8 cellular contexts compared by ENCODE assay signal in the genomic region with DNA sequence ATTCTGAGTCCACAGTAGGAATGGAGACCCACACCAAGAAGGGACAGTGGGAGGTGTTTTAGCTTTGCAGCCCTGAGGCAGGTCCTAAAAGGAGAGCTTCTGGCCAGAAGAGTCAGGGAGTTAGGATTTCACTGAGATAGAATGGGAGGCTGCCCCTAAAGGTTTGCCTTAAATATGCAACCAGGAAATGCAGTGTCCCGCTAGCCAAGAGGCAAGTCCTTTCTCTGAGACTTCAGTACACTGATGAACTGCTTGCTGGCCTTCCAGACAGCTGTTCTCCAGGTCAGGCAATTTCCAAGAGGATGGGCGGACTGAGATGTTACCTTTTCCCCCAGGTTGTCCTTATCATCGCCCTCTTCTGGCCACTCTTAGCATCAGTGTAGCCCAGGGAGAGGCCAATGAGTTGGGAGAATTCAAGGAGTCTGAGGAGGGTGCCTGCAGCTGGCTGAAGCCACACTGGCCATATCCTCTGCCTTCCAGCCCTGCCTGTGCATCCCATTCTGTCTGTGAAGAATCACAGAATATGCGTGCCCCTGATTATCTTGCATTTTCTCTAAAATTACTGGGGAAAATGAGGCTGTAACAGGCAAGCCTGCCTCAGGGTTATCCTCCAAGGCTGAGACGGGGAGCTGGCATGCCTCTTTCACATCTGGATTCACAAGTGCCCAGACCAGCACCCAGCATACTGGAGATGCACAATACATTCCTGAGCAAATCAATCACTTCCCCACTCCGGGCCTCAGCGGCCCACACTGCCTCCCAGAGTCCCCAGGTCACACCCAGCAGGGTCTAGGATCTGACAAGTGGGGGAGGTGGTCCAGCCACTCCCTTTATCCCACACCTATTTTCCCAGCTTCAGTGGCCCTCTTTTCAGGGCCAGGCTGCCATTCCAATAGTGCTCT. TPM values are rescaled to one million over a fixed set of nuclear protein-coding genes. Genes with fewer than 3 reads are reported as not detected.
DNase-seq lines count a peak whose midpoint lies in the region; ATAC-seq and TF ChIP-seq lines count a peak whose summit lies in the region.

No MANE protein-coding gene starts in this region.

- H3K27me3 ChIP-seq in A673 (replicated peaks; ENCODE audit: insufficient read depth, low read depth, low read length, poor library complexity) (peaks cover 23% of the 10 kb centered on the region), ascending aorta (no peaks in the 10 kb centered on the region), vagina (no peaks in the 10 kb centered on the region)

- ATAC-seq in activated CD4-positive, CD25-positive, alpha-beta regulatory T cell treated with anti-CD3 and anti-CD28 coated beads, Interleukin-2, amount 50 U/mL, for 24 hours, result no peak

- CTCF ChIA-PET in A673 (lab: Charles Lee), result interaction anchor here (0.5 to 0.8 kb wide), 2 partner anchors 129 to 136 kb away, joined by 3 to 4 read pairs; no protein-coding TSS in a partner anchor

- no peak for TF ChIP-seq POLR2A in vagina (IDR thresholded peaks at IDR 0.05)

- no TSS peak for BruUV-seq in A673 (replicated peaks; lab: Mats Ljungman, UMichigan)

- H3K27ac ChIP-seq in A673 (ENCODE audit: low read depth, low read length, poor library complexity, severe bottlenecking) (no peak overlapping the region), ascending aorta (no peak overlapping the region), vagina (no peak overlapping the region)

- DNase-seq in A673 (ENCODE audit: low spot score) (peak; percentile 33), DMS53 treated with DMSO at 0.1 percent for 48 hours (lab: John Stamatoyannopoulos, UW; ENCODE audit: unreplicated experiment) (peak; percentile 67), NCI-H146 treated with DMSO at 0.1 percent for 48 hours (lab: John Stamatoyannopoulos, UW; ENCODE audit: unreplicated experiment) (peak; percentile 50), ascending aorta (ENCODE audit: low spot score in 2 of 2) (no peak), left kidney (ENCODE audit: low read depth, low spot score) (peak; percentile 82), vagina (ENCODE audit: extremely low spot score in 2 of 2) (no peak), NCI-H446 (lab: John Stamatoyannopoulos, UW) (no peak)

- intact Hi-C loops in A673 (cut with micrococcal nuclease; ENCODE audit: unreplicated experiment) (loop anchor here (2.0 kb wide), 1 partner anchor 114 kb away; no protein-coding TSS in a partner anchor), ascending aorta (cut with DNase I) (loop anchor here (5.0 kb wide), 1 partner anchor 321 kb away; the partner anchor contains the start of gene LCOR), vagina (cut with DNase I) (no loop called here)

- no peak overlapping the region for H3K4me3 ChIP-seq in A673 (ENCODE audit: low read depth, low read length, poor library complexity, severe bottlenecking)
- H3K4me3 ChIP-seq in ascending aorta, result no peak overlapping the region
- no peak overlapping the region for H3K4me3 ChIP-seq in vagina

- H3K36me3 ChIP-seq in A673 (ENCODE audit: insufficient read depth, low read length, poor library complexity, severe bottlenecking) (no peaks in the 10 kb centered on the region), ascending aorta (no peaks in the 10 kb centered on the region), vagina (no peaks in the 10 kb centered on the region)

- TF ChIP-seq CTCF in A673 (conservative IDR thresholded peaks at IDR 0.05; ENCODE audit: low read depth, low read length) (peak; percentile 69), ascending aorta (IDR thresholded peaks at IDR 0.05) (peak in 2 of 3 experiments; percentile 13 to 39), vagina (IDR thresholded peaks at IDR 0.05) (no peak)

- H3K4me1 ChIP-seq in A673 (ENCODE audit: insufficient read depth, low read length, poor library complexity, severe bottlenecking), result peaks cover 6% of the 10 kb centered on the region
- H3K4me1 ChIP-seq in ascending aorta, result peaks cover 6 to 9% of the 10 kb centered on the region in 2 donors
- peaks cover 25% of the 10 kb centered on the region for H3K4me1 ChIP-seq in vagina

- no peaks in the 10 kb centered on the region for H3K9me3 ChIP-seq in A673 (ENCODE audit: low read depth, low read length, poor library complexity, severe bottlenecking)
- H3K9me3 ChIP-seq in ascending aorta, result no peaks in the 10 kb centered on the region
- H3K9me3 ChIP-seq in vagina, result no peaks in the 10 kb centered on the region

- POLR2A ChIA-PET in A673 (lab: Charles Lee; ENCODE audit: low non-redundant PET), result no interaction called here

RNA-seq across cellular contexts. Expression of gene TLL2, which starts 2.4 kb away (rescaled TPM):
- total RNA-seq in A673 (2021), result 0.09 and 0.11 TPM in 2 replicates
- not detected for total RNA-seq in ascending aorta
- 0.25 TPM for total RNA-seq in vagina

Comparison
In these comparisons a context has a peak if more than half of its experiments do, and no peak if none do; other contexts are left out.
1. DNase-seq: peak in A673 (single experiment), DMS53 treated with DMSO at 0.1 percent for 48 hours (single experiment), NCI-H146 treated with DMSO at 0.1 percent for 48 hours (single experiment) and left kidney (single experiment); none in ascending aorta (0 of 2), vagina (0 of 2) and NCI-H446 (0 of 2).
2. CTCF ChIP-seq: peak in A673 (single experiment) and ascending aorta (2 of 3); none in vagina (0 of 3).